ENCODE assay signal across 17 cellular contexts in genomic region chr4:113481820-113482219, GRCh38.
"Had no signal": no experiment of that assay in that cellular context is flagged by ENCODE, and none has a peak within 500 bp of the region (broad histone marks: within the 10 kb centered on the region; RNA-seq: fewer than 3 reads in every experiment).

No MANE protein-coding gene starts in this region.

- ATAC-seq: activated CD4-positive, alpha-beta T cell treated with anti-CD3 and anti-CD28 coated beads for 36 hours; left lobe of liver; natural killer cell; stimulated activated memory B cell treated with anti-CD40 and anti-IgM and Interleukin-4, amounts not matched to agents 10 μg/mL and 1 μg/mL and 100 μg/mL, for 72 hours had no signal

- H3K27me3 ChIP-seq: cardiac muscle cell, hepatocyte, transverse colon, uterus had no signal

- H3K9me3 ChIP-seq: uterus had no signal

- H3K36me3 ChIP-seq: cardiac muscle cell, transverse colon, uterus had no signal

- H3K4me1 ChIP-seq: transverse colon, uterus had no signal

- H3K4me3 ChIP-seq: cardiac muscle cell, hepatocyte, transverse colon, uterus had no signal

- DNase-seq: activated CD4-positive, alpha-beta memory T cell treated with anti-CD3 and anti-CD28 coated beads, Interleukin-2, amount 10 ng/mL, durations not matched to agents 7 days and 5 days; activated CD4-positive, alpha-beta T cell treated with anti-CD3 and anti-CD28 coated beads for 36 hours; activated gamma-delta T cell treated with Interleukin-2 at 50 U/mL for 16 hours; activated naive CD8-positive, alpha-beta T cell treated with anti-CD3 and anti-CD28 coated beads, Interleukin-2, amount 10 ng/mL, durations not matched to agents 7 days and 5 days; amygdala; effector CD4-positive, alpha-beta T cell; immature natural killer cell; natural killer cell; retina; stimulated activated CD4-positive, alpha-beta T cell treated with anti-CD3 and anti-CD28 coated beads, Interleukin-2, amount 100 ng/mL, for 24 hours; T-helper 9 cell; transverse colon; uterus had no signal

- H3K27ac ChIP-seq: cardiac muscle cell, hepatocyte, transverse colon, uterus had no signal
